Comparison of ENCODE assay signal across 1 cellular context in the genomic region with DNA sequence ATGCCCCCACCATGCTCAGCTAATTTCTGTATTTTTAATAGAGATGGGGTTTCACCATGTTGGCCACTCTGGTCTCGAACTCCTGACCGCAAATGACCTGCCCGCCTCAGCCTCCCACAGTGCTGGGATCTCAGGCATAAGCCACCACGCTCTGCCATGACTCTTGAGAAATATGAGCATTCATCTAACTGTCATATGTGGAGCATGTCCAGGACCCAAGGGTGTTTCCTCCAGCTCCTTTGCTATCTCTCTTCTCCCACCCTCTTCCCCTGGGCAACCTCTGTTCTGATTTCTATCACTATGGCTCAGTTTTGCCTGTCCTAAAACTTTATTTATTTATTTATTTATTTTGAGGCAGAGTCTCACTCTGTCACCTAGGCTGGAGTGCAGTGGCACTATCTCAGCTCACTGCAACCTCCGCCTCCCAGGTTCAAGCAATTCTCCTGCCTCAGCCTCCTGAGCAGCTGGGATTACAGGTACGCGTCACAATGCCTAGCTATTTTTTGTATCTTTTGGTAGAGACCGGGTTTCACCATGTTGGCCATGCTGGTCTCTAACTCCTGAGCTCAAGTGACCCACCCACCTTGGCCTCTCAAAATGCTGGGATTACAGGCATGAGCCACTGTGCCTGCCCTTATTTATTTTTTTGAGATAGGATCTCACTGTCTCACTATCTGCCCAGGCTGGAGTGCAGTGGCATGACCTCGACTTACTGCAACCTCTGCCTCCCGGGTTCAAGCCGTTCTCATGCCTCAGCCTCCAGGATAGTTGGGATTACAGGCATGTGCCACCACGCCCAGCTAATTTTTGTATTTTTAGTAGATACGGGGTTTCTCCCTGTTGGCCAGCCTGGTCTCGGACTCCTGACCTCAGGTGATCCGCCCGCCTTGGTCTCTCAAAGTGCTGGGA.
TF ChIP-seq lines count a peak whose summit lies in the region.
"Not testable (repeated sequence)": the region's sequence is repeated elsewhere in the genome, so short reads cannot be mapped to it uniquely, and the experiment has no call there.

No MANE protein-coding gene starts in this region.

TF ChIP-seq in K562, 482 proteins besides CTCF, POLR2A, EP300 and RAD21:
- TF ChIP-seq CBFA2T3 (IDR thresholded peaks at IDR 0.05) (peak; percentile 26; the same call in 1 of the 2 replicates), ARID1B (IDR thresholded peaks at IDR 0.05) (0 out of 2 replicates have a peak, but pooled peaks have one; percentile 19), ATF1 (tag; IDR thresholded peaks at IDR 0.05) (0 out of 2 replicates have a peak, but pooled peaks have one; percentile 21), RCOR1 (IDR thresholded peaks at IDR 0.05; ENCODE audit: borderline replicate concordance in 1 of 2, low read depth in 2 of 2, low read length in 2 of 2) (peak in 1 of 2 experiments; percentile 28; a peak in 1 of 4 replicates), PBX2 (tag; conservative IDR thresholded peaks at IDR 0.05; ENCODE audit: low read depth) (peak; percentile 84), NFE2 (IDR thresholded peaks at IDR 0.05; ENCODE audit: low read depth) (0 out of 2 replicates have a peak, but pooled peaks have one; percentile 18), MEIS2 (IDR thresholded peaks at IDR 0.05; ENCODE audit: partially characterized antibody) (peak; percentile 81), NRF1 (conservative IDR thresholded peaks at IDR 0.05 in 1 of 2, IDR thresholded peaks at IDR 0.05 in 1 of 2) (peak; percentile 24 to 52)
- TF ChIP-seq ATF1 (CRISPR knock-in tag; IDR thresholded peaks at IDR 0.05); PBX2 (CRISPR knock-in tag; IDR thresholded peaks at IDR 0.05; ENCODE audit: low read depth): not testable (repeated sequence)
- TF ChIP-seq, protein P1, sequence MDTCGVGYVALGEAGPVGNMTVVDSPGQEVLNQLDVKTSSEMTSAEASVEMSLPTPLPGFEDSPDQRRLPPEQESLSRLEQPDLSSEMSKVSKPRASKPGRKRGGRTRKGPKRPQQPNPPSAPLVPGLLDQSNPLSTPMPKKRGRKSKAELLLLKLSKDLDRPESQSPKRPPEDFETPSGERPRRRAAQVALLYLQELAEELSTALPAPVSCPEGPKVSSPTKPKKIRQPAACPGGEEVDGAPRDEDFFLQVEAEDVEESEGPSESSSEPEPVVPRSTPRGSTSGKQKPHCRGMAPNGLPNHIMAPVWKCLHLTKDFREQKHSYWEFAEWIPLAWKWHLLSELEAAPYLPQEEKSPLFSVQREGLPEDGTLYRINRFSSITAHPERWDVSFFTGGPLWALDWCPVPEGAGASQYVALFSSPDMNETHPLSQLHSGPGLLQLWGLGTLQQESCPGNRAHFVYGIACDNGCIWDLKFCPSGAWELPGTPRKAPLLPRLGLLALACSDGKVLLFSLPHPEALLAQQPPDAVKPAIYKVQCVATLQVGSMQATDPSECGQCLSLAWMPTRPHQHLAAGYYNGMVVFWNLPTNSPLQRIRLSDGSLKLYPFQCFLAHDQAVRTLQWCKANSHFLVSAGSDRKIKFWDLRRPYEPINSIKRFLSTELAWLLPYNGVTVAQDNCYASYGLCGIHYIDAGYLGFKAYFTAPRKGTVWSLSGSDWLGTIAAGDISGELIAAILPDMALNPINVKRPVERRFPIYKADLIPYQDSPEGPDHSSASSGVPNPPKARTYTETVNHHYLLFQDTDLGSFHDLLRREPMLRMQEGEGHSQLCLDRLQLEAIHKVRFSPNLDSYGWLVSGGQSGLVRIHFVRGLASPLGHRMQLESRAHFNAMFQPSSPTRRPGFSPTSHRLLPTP (IDR thresholded peaks at IDR 0.05; ENCODE audit: borderline replicate concordance, extremely low read depth, insufficient read length) = peak; percentile 36
- TF ChIP-seq, protein P2, sequence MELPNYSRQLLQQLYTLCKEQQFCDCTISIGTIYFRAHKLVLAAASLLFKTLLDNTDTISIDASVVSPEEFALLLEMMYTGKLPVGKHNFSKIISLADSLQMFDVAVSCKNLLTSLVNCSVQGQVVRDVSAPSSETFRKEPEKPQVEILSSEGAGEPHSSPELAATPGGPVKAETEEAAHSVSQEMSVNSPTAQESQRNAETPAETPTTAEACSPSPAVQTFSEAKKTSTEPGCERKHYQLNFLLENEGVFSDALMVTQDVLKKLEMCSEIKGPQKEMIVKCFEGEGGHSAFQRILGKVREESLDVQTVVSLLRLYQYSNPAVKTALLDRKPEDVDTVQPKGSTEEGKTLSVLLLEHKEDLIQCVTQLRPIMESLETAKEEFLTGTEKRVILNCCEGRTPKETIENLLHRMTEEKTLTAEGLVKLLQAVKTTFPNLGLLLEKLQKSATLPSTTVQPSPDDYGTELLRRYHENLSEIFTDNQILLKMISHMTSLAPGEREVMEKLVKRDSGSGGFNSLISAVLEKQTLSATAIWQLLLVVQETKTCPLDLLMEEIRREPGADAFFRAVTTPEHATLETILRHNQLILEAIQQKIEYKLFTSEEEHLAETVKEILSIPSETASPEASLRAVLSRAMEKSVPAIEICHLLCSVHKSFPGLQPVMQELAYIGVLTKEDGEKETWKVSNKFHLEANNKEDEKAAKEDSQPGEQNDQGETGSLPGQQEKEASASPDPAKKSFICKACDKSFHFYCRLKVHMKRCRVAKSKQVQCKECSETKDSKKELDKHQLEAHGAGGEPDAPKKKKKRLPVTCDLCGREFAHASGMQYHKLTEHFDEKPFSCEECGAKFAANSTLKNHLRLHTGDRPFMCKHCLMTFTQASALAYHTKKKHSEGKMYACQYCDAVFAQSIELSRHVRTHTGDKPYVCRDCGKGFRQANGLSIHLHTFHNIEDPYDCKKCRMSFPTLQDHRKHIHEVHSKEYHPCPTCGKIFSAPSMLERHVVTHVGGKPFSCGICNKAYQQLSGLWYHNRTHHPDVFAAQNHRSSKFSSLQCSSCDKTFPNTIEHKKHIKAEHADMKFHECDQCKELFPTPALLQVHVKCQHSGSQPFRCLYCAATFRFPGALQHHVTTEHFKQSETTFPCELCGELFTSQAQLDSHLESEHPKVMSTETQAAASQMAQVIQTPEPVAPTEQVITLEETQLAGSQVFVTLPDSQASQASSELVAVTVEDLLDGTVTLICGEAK (IDR thresholded peaks at IDR 0.05) = peak; percentile 35; the same call in 1 of the 2 replicates
- TF ChIP-seq, protein P2 (CRISPR knock-in tag; IDR thresholded peaks at IDR 0.05) = not testable (repeated sequence)
